Comparison of ENCODE assay signal across 10 cellular contexts in the genomic region with DNA sequence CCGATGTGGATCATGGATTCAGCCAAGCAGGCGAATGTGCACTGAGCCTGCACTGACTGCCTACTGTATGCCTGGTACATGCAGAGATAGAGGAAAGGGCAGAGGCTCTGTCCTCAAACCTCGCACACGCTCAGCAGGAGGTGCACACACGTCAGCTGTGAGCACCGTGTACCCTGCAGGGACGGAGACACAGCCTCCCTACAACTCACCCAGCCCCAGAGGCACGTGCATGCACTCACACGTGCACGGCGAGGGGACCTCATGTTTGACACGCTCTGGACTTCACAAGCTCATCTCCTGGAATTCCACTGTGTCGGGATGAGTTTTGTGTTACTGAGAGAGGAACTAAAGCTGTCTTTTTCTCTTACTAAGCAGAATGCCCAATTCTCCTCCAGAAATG. TPM values are rescaled to one million over a fixed set of nuclear protein-coding genes. Genes with fewer than 3 reads are reported as not detected.
"Had no signal": no experiment of that assay in that cellular context is flagged by ENCODE, and none has a peak within 500 bp of the region (broad histone marks: within the 10 kb centered on the region; RNA-seq: fewer than 3 reads in every experiment).

No MANE protein-coding gene starts in this region.

- DNase-seq: GM23248, GOT3, H9, HCEC 1CT, HFFc6, IMR-90, KG1 had no signal

- FAIRE-seq: H54, K562 had no signal

- H3K9me3 Mint-ChIP-seq: H9 had no signal

- H3K27ac ChIP-seq: GM23248, HL-60 had no signal

- H3K9ac ChIP-seq: GM23248 had no signal

- H2AFZ ChIP-seq: GM23248 had no signal

- H3K27ac Mint-ChIP-seq: H9, HFFc6 had no signal

- H3K4me3 Mint-ChIP-seq: H9, HFFc6 had no signal

- H3K4me3 ChIP-seq: GM23248, K562 had no signal

RNA-seq across cellular contexts. Expression of a gene that starts 48.4 kb away (rescaled TPM):
- polyA plus RNA-seq: K562 had no signal
